12 cellular contexts compared by ENCODE assay signal in genomic region chr14:89339579-89339978, GRCh38.
DNase-seq lines count a peak whose midpoint lies in the region; ATAC-seq and TF ChIP-seq lines count a peak whose summit lies in the region.
"Had no signal": no experiment of that assay in that cellular context is flagged by ENCODE, and none has a peak within 500 bp of the region (broad histone marks: within the 10 kb centered on the region; RNA-seq: fewer than 3 reads in every experiment).

No MANE protein-coding gene starts in this region.

- peaks cover 24 to 69% (median 34%) of the 10 kb centered on the region in 4 donors for H3K4me1 Mint-ChIP-seq in CD4-positive, CD25-positive, alpha-beta regulatory T cell

- H3K9me3 Mint-ChIP-seq in CD4-positive, CD25-positive, alpha-beta regulatory T cell: no peaks in the 10 kb centered on the region
- H3K9me3 Mint-ChIP-seq: memory B cell had no signal

- H3K4me1 ChIP-seq in CD4-positive, CD25-positive, alpha-beta regulatory T cell (ENCODE audit: control insufficient read depth, insufficient read depth, low read length, poor library complexity, severe bottlenecking): peaks cover 4% of the 10 kb centered on the region
- peaks cover 11% of the 10 kb centered on the region for H3K4me1 ChIP-seq in RWPE2 (ENCODE audit: insufficient read depth, poor library complexity, severe bottlenecking)
- H3K4me1 ChIP-seq in foreskin keratinocyte: peaks cover 12% of the 10 kb centered on the region
- H3K4me1 ChIP-seq in psoas muscle: peaks cover 42% of the 10 kb centered on the region

- H3K27me3 ChIP-seq in CD4-positive, CD25-positive, alpha-beta regulatory T cell (ENCODE audit: control insufficient read depth, insufficient read depth, low read length): no peaks in the 10 kb centered on the region
- no peaks in the 10 kb centered on the region for H3K27me3 ChIP-seq in RWPE2 (ENCODE audit: insufficient read depth, poor library complexity, severe bottlenecking)
- no peaks in the 10 kb centered on the region for H3K27me3 ChIP-seq in foreskin keratinocyte
- no peaks in the 10 kb centered on the region for H3K27me3 ChIP-seq in psoas muscle (ENCODE audit: insufficient read depth in 3 of 3, low read length in 2 of 3)
- H3K27me3 ChIP-seq in WERI-Rb-1 (ENCODE audit: insufficient read depth, low read depth, severe bottlenecking): no peaks in the 10 kb centered on the region

- no peak overlapping the region for H3K4me3 Mint-ChIP-seq in CD4-positive, CD25-positive, alpha-beta regulatory T cell
- H3K4me3 Mint-ChIP-seq: memory B cell had no signal

- H3K4me3 ChIP-seq in CD4-positive, CD25-positive, alpha-beta regulatory T cell (ENCODE audit: low read depth, low read length): no peak overlapping the region
- H3K4me3 ChIP-seq in RWPE2 (ENCODE audit: severe bottlenecking) (no peak overlapping the region), psoas muscle (no peak overlapping the region), WERI-Rb-1 (ENCODE audit: low read depth, low read length) (no peak overlapping the region)

- ATAC-seq in CD4-positive, CD25-positive, alpha-beta regulatory T cell (ENCODE audit: low read depth in 2 of 2): no peak
- ATAC-seq in RWPE2 (ENCODE audit: low read depth) (no peak), foreskin keratinocyte (peak; percentile 55), psoas muscle (peak in 1 of 4 donors; percentile 11)

- no peak for DNase-seq in CD4-positive, CD25-positive, alpha-beta regulatory T cell
- no peak for DNase-seq in RWPE2 (ENCODE audit: low spot score)
- DNase-seq in foreskin keratinocyte: peak in 1 of 2 donors; percentile 16
- no peak for DNase-seq in psoas muscle
- DNase-seq in activated gamma-delta T cell (lab: John Stamatoyannopoulos, UW): no peak
- no peak for DNase-seq in NCI-H1694 treated with DMSO at 0.1 percent for 48 hours (lab: John Stamatoyannopoulos, UW)
- no peak for DNase-seq in WERI-Rb-1
- DNase-seq in DMS79 treated with DMSO at 0.1 percent for 48 hours (lab: John Stamatoyannopoulos, UW): no peak
- DNase-seq: activated CD8-positive, alpha-beta memory T cell treated with anti-CD3 and anti-CD28 coated beads for 24 hours; NCI-H146; T-helper 1 cell had no signal

- no peak for TF ChIP-seq CTCF in RWPE2 (IDR thresholded peaks at IDR 0.05; ENCODE audit: poor library complexity, severe bottlenecking)
- TF ChIP-seq CTCF in foreskin keratinocyte (conservative IDR thresholded peaks at IDR 0.05): no peak
- TF ChIP-seq CTCF in psoas muscle (IDR thresholded peaks at IDR 0.05): no peak
- no peak for TF ChIP-seq CTCF in WERI-Rb-1 (IDR thresholded peaks at IDR 0.05; ENCODE audit: low read depth, low read length)

- H3K36me3 ChIP-seq in CD4-positive, CD25-positive, alpha-beta regulatory T cell (ENCODE audit: control insufficient read depth, insufficient read depth, low read length): peaks cover 2% of the 10 kb centered on the region
- H3K36me3 ChIP-seq in RWPE2 (ENCODE audit: low read depth): no peaks in the 10 kb centered on the region
- H3K36me3 ChIP-seq in psoas muscle (ENCODE audit: insufficient read depth in 1 of 2, low read depth in 1 of 2): no peaks in the 10 kb centered on the region
- H3K36me3 ChIP-seq in WERI-Rb-1: no peaks in the 10 kb centered on the region

- H3K27ac Mint-ChIP-seq in CD4-positive, CD25-positive, alpha-beta regulatory T cell: peak overlapping the region in 2 of 3 donors; percentile 7 to 69

- H3K9me3 ChIP-seq in CD4-positive, CD25-positive, alpha-beta regulatory T cell (ENCODE audit: control insufficient read depth in 2 of 2, low read length in 2 of 2): no peaks in the 10 kb centered on the region
- H3K9me3 ChIP-seq in RWPE2 (ENCODE audit: severe bottlenecking): no peaks in the 10 kb centered on the region
- no peaks in the 10 kb centered on the region for H3K9me3 ChIP-seq in psoas muscle
- H3K9me3 ChIP-seq in WERI-Rb-1 (ENCODE audit: severe bottlenecking): no peaks in the 10 kb centered on the region

- 71 to 79% (median 73%) methylated on average over 9 of the region's 9 CpGs for WGBS in psoas muscle, 3 donors

- peaks cover 24% of the 10 kb centered on the region for H3K36me3 Mint-ChIP-seq in CD4-positive, CD25-positive, alpha-beta regulatory T cell

- H3K27me3 Mint-ChIP-seq in CD4-positive, CD25-positive, alpha-beta regulatory T cell: no peaks in the 10 kb centered on the region
- H3K27me3 Mint-ChIP-seq: memory B cell had no signal

- intact Hi-C loops in psoas muscle (cut with DNase I): no loop called here

- H3K27ac ChIP-seq in CD4-positive, CD25-positive, alpha-beta regulatory T cell (ENCODE audit: insufficient read depth, low read length, poor library complexity, severe bottlenecking): no peak overlapping the region
- H3K27ac ChIP-seq in RWPE2 (ENCODE audit: poor library complexity, severe bottlenecking) (peak overlapping the region; percentile 4), foreskin keratinocyte (peak overlapping the region; percentile 15), psoas muscle (peak overlapping the region; percentile 36), WERI-Rb-1 (no peak overlapping the region)

Comparison
In these comparisons a context has a peak if more than half of its experiments do, and no peak if none do; other contexts are left out.
1. H3K27ac ChIP-seq: peak in RWPE2 (single experiment), foreskin keratinocyte (single experiment) and psoas muscle (single experiment); none in CD4-positive, CD25-positive, alpha-beta regulatory T cell (single experiment) and WERI-Rb-1 (single experiment).